22 cellular contexts compared by ENCODE assay signal in the genomic region with DNA sequence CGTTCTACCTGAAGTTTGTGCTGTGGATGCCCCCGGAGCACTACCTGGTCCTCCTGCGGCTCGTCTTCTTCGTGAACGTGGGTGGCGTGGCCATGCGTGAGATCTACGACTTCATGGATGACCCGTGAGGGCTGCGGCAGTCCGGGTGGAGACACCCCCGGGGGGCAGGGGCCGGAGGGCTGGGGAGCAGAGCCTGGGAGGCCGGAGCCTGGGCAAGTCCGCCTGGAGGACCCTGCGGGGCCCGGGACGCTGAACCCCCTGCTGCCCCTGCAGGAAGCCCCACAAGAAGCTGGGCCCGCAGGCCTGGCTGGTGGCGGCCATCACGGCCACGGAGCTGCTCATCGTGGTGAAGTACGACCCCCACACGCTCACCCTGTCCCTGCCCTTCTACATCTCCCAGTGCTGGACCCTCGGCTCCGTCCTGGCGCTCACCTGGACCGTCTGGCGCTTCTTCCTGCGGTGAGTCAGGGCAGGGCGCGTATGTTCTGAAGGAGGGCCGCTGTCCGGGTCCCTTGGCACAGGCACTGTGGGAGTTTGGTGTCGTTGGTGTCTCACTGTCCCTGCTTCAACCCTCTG.
"Had no signal": no experiment of that assay in that cellular context is flagged by ENCODE, and none has a peak within 500 bp of the region (broad histone marks: within the 10 kb centered on the region; RNA-seq: fewer than 3 reads in every experiment).

No MANE protein-coding gene starts in this region.

- DNase-seq: activated CD4-positive, alpha-beta memory T cell treated with anti-CD3 and anti-CD28 coated beads, Interleukin-2, amount 10 ng/mL, durations not matched to agents 7 days and 5 days; activated CD4-positive, alpha-beta T cell treated with anti-CD3 and anti-CD28 coated beads, Interleukin-2, amount 50 U/mL, for 1 hour; activated CD4-positive, CD25-positive, alpha-beta regulatory T cell; activated gamma-delta T cell treated with Interleukin-2 at 50 U/mL for 16 hours; activated naive CD4-positive, alpha-beta T cell treated with anti-CD3 and anti-CD28 coated beads, Interleukin-2, amount 10 ng/mL, durations not matched to agents 7 days and 5 days; activated naive CD8-positive, alpha-beta T cell treated with anti-CD3 and anti-CD28 coated beads for 36 hours; activated T-cell treated with anti-CD3 and anti-CD28 coated beads for 4 hours; activated T-cell treated with anti-CD3 and anti-CD28 coated beads, Interleukin-2, amount 50 U/mL, for 48 hours; Kasumi-1; KBM-7; NCI-H1105 treated with DMSO at 0.1 percent for 48 hours; NCI-H1436 treated with DMSO at 0.1 percent for 48 hours; NCI-H187; NCI-H2081; NCI-H510A treated with DMSO at 0.1 percent for 48 hours; NCI-H69; SIG-M5; T-helper 17 cell; T-helper 9 cell had no signal

- H3K9me3 Mint-ChIP-seq: activated CD4-positive, alpha-beta memory T cell treated with anti-CD3 and anti-CD28 coated beads, Interleukin-2, amount 10 ng/mL, durations not matched to agents 7 days and 5 days; activated naive CD4-positive, alpha-beta T cell treated with anti-CD3 and anti-CD28 coated beads, Interleukin-2, amount 10 ng/mL, durations not matched to agents 7 days and 5 days; activated naive CD8-positive, alpha-beta T cell treated with anti-CD3 and anti-CD28 coated beads for 36 hours; activated T-helper 2 cell treated with anti-CD3 and anti-CD28 coated beads, Interferon-gamma antibody, Interleukin-2, Interleukin-4, amounts not matched to agents 10 μg/mL and 5 μg/mL and 100 μg/mL, durations not matched to agents 14 hours and 24 hours and 36 hours had no signal

- H3K27me3 Mint-ChIP-seq: activated CD4-positive, alpha-beta memory T cell treated with anti-CD3 and anti-CD28 coated beads, Interleukin-2, amount 10 ng/mL, durations not matched to agents 7 days and 5 days; activated naive CD4-positive, alpha-beta T cell treated with anti-CD3 and anti-CD28 coated beads, Interleukin-2, amount 10 ng/mL, durations not matched to agents 7 days and 5 days; activated naive CD8-positive, alpha-beta T cell treated with anti-CD3 and anti-CD28 coated beads for 36 hours; T-helper 17 cell had no signal

- H3K4me1 ChIP-seq: Peyer's patch had no signal

- H3K27me3 ChIP-seq: Peyer's patch had no signal

- H3K4me3 Mint-ChIP-seq: activated CD4-positive, alpha-beta memory T cell treated with anti-CD3 and anti-CD28 coated beads, Interleukin-2, amount 10 ng/mL, durations not matched to agents 7 days and 5 days; activated naive CD4-positive, alpha-beta T cell treated with anti-CD3 and anti-CD28 coated beads, Interleukin-2, amount 10 ng/mL, durations not matched to agents 7 days and 5 days; activated naive CD8-positive, alpha-beta T cell treated with anti-CD3 and anti-CD28 coated beads for 36 hours; T-helper 17 cell had no signal

- H3K36me3 Mint-ChIP-seq: activated naive CD4-positive, alpha-beta T cell treated with anti-CD3 and anti-CD28 coated beads, Interleukin-2, amount 10 ng/mL, durations not matched to agents 7 days and 5 days had no signal

- H3K4me3 ChIP-seq: Peyer's patch had no signal

- H3K9me3 ChIP-seq: Peyer's patch had no signal

- H3K27ac ChIP-seq: Peyer's patch, VCaP had no signal

- H3K4me1 Mint-ChIP-seq: activated CD4-positive, alpha-beta memory T cell treated with anti-CD3 and anti-CD28 coated beads, Interleukin-2, amount 10 ng/mL, durations not matched to agents 7 days and 5 days; activated naive CD4-positive, alpha-beta T cell treated with anti-CD3 and anti-CD28 coated beads, Interleukin-2, amount 10 ng/mL, durations not matched to agents 7 days and 5 days; activated naive CD8-positive, alpha-beta T cell treated with anti-CD3 and anti-CD28 coated beads for 36 hours; T-helper 17 cell had no signal

- H3K27ac Mint-ChIP-seq: activated CD4-positive, alpha-beta memory T cell treated with anti-CD3 and anti-CD28 coated beads, Interleukin-2, amount 10 ng/mL, durations not matched to agents 7 days and 5 days; activated naive CD4-positive, alpha-beta T cell treated with anti-CD3 and anti-CD28 coated beads, Interleukin-2, amount 10 ng/mL, durations not matched to agents 7 days and 5 days; activated naive CD8-positive, alpha-beta T cell treated with anti-CD3 and anti-CD28 coated beads for 36 hours; activated T-helper 2 cell treated with anti-CD3 and anti-CD28 coated beads, Interferon-gamma antibody, Interleukin-2, Interleukin-4, amounts not matched to agents 10 μg/mL and 5 μg/mL and 100 μg/mL, durations not matched to agents 14 hours and 24 hours and 36 hours had no signal
